In genomic region chr10:62869958-62870357, GRCh38 we compare ENCODE assay signal across 17 cellular contexts.
"Had no signal": no experiment of that assay in that cellular context is flagged by ENCODE, and none has a peak within 500 bp of the region (broad histone marks: within the 10 kb centered on the region; RNA-seq: fewer than 3 reads in every experiment).

No MANE protein-coding gene starts in this region.

- H3K27ac Mint-ChIP-seq: activated CD8-positive, alpha-beta memory T cell treated with anti-CD3 and anti-CD28 coated beads, Interleukin-2, amount 10 ng/mL, durations not matched to agents 7 days and 5 days; memory B cell; naive B cell; neural progenitor cell had no signal

- H3K9ac ChIP-seq: neural progenitor cell had no signal

- H3K79me2 ChIP-seq: hepatocyte had no signal

- H3K4me1 ChIP-seq: esophagus muscularis mucosa, neural progenitor cell, psoas muscle, thyroid gland had no signal

- H3K9me3 ChIP-seq: esophagus muscularis mucosa, mucosa of descending colon, psoas muscle, thyroid gland had no signal

- H3K36me3 Mint-ChIP-seq: neural progenitor cell had no signal

- H3K4me3 Mint-ChIP-seq: activated CD8-positive, alpha-beta memory T cell treated with anti-CD3 and anti-CD28 coated beads, Interleukin-2, amount 10 ng/mL, durations not matched to agents 7 days and 5 days; memory B cell; naive B cell; neural progenitor cell; stimulated activated memory B cell treated with anti-CD40 and anti-IgM and Interleukin-4, amounts not matched to agents 10 μg/mL and 1 μg/mL and 100 μg/mL, for 72 hours had no signal

- H2AFZ ChIP-seq: hepatocyte, neural progenitor cell had no signal

- H3K9me3 Mint-ChIP-seq: neural progenitor cell had no signal

- H3K36me3 ChIP-seq: esophagus muscularis mucosa, neural progenitor cell, thyroid gland had no signal

- ATAC-seq: activated CD8-positive, alpha-beta memory T cell treated with anti-CD3 and anti-CD28 coated beads, Interleukin-2, amount 10 ng/mL, durations not matched to agents 7 days and 5 days; mucosa of descending colon; psoas muscle; right cardiac atrium had no signal

- H3K27me3 ChIP-seq: esophagus muscularis mucosa, hepatocyte, neural progenitor cell, thyroid gland had no signal

- DNase-seq: activated CD4-positive, alpha-beta T cell treated with anti-CD3 and anti-CD28 coated beads for 1 hour; activated CD4-positive, alpha-beta T cell treated with anti-CD3 and anti-CD28 coated beads, Interleukin-2, amount 50 U/mL, for 48 hours; activated CD8-positive, alpha-beta memory T cell treated with anti-CD3 and anti-CD28 coated beads, Interleukin-2, amount 10 ng/mL, durations not matched to agents 7 days and 5 days; anterior cingulate cortex; cerebellar nuclear complex; cortex of kidney; mucosa of descending colon; naive B cell; psoas muscle; right cardiac atrium; stimulated activated CD4-positive, alpha-beta T cell treated with anti-CD3 and anti-CD28 coated beads, Interleukin-4, amount 100 ng/mL, for 1 hour; thyroid gland had no signal

- H3K4me3 ChIP-seq: esophagus muscularis mucosa, hepatocyte, mucosa of descending colon, neural progenitor cell, psoas muscle, thyroid gland had no signal

- H3K4me2 ChIP-seq: hepatocyte, neural progenitor cell had no signal

- H3K27ac ChIP-seq: esophagus muscularis mucosa, hepatocyte, neural progenitor cell, psoas muscle, thyroid gland had no signal

- H3K4me1 Mint-ChIP-seq: memory B cell, naive B cell, neural progenitor cell had no signal
